1 cellular context compared by ENCODE assay signal in genomic region chr7:22983257-22983855, GRCh38.
TF ChIP-seq lines count a peak whose summit lies in the region.

No MANE protein-coding gene starts in this region.

TF ChIP-seq in GM23338, 12 proteins besides CTCF, POLR2A, EP300 and RAD21:
- no peak for TF ChIP-seq ZNF462 (CRISPR knock-in tag; IDR thresholded peaks at IDR 0.05)
- TF ChIP-seq ZNF331 (CRISPR knock-in tag; IDR thresholded peaks at IDR 0.05; ENCODE audit: low read depth) = no peak
- TF ChIP-seq CREB1 (CRISPR knock-in tag; IDR thresholded peaks at IDR 0.05; ENCODE audit: low read depth) = no peak
- no peak for TF ChIP-seq JUNB (IDR thresholded peaks at IDR 0.05; ENCODE audit: unreplicated experiment)
- no peak for TF ChIP-seq ETS1 (IDR thresholded peaks at IDR 0.05)
- no peak for TF ChIP-seq ZNF114 (CRISPR knock-in tag; IDR thresholded peaks at IDR 0.05)
TF ChIP-seq in GM23338: peak in this region for 0.
